11 cellular contexts compared by ENCODE assay signal in the genomic region with DNA sequence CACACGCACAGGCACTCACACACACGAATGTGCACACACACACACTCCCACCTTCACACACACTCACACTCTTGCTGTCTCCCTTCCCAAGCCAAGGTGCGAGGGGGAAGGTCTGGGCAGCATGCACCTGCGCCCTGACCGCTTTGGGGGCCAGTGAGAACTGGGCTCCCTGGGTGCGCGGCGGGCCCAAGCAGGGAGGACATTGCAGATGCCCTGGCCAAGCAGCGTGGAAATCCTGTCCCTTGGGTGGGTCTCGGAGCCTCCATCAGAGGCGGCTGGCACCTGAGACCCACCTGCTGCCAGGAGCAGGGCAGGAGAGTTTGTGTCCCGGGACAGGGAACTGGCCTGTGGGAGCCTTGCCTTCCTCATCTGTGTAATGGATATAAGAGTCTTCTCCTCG. TPM values are rescaled to one million over a fixed set of nuclear protein-coding genes. Genes with fewer than 3 reads are reported as not detected.
DNase-seq lines count a peak whose midpoint lies in the region; ATAC-seq and TF ChIP-seq lines count a peak whose summit lies in the region.
"Had no signal": no experiment of that assay in that cellular context is flagged by ENCODE, and none has a peak within 500 bp of the region (broad histone marks: within the 10 kb centered on the region; RNA-seq: fewer than 3 reads in every experiment).

No MANE protein-coding gene starts in this region.

- no peak for DNase-seq in activated naive CD4-positive, alpha-beta T cell (lab: John Stamatoyannopoulos, UW)
- DNase-seq in caudate nucleus (lab: John Stamatoyannopoulos, UW) = no peak
- no peak for DNase-seq in type B pancreatic cell (ENCODE audit: extremely low spot score, unreplicated experiment)
- no peak for DNase-seq in SW480 (ENCODE audit: low spot score)
- DNase-seq in left lobe of liver (ENCODE audit: low spot score) = no peak
- no peak for DNase-seq in NCI-H510A treated with DMSO at 0.1 percent for 48 hours (lab: John Stamatoyannopoulos, UW)
- DNase-seq: BE2C, NCI-H2081 treated with DMSO at 0.1 percent for 48 hours, WERI-Rb-1 had no signal

- no peak overlapping the region for H3K4me3 ChIP-seq in mucosa of rectum (ENCODE audit: low read length in 2 of 2)

- H3K27ac Mint-ChIP-seq in activated naive CD4-positive, alpha-beta T cell treated with anti-CD3 and anti-CD28 coated beads, Interleukin-2, amount 50 U/mL, for 24 hours = peak overlapping the region; percentile 30
- no peak overlapping the region for H3K27ac Mint-ChIP-seq in type B pancreatic cell

- H3K27me3 ChIP-seq in mucosa of rectum (ENCODE audit: control insufficient read depth in 2 of 2, insufficient read depth in 2 of 2, low read length in 2 of 2) = no peaks in the 10 kb centered on the region
- H3K27me3 ChIP-seq: BE2C had no signal

- no peaks in the 10 kb centered on the region for H3K9me3 ChIP-seq in mucosa of rectum (ENCODE audit: control insufficient read depth in 2 of 2, low read length in 2 of 2)
- H3K9me3 ChIP-seq: BE2C had no signal

- peaks cover 63 to 69% of the 10 kb centered on the region in 2 donors for H3K4me1 ChIP-seq in mucosa of rectum (ENCODE audit: control insufficient read depth in 2 of 2, insufficient read depth in 2 of 2, low read length in 2 of 2)
- H3K4me1 ChIP-seq: BE2C had no signal

- H3K9me3 Mint-ChIP-seq in activated naive CD4-positive, alpha-beta T cell treated with anti-CD3 and anti-CD28 coated beads, Interleukin-2, amount 50 U/mL, for 24 hours = no peaks in the 10 kb centered on the region
- H3K9me3 Mint-ChIP-seq in type B pancreatic cell = no peaks in the 10 kb centered on the region

- no peak for ATAC-seq in left lobe of liver

- H3K27ac ChIP-seq in caudate nucleus (ENCODE audit: low read depth, low read length) (peak overlapping the region; percentile 87), mucosa of rectum (ENCODE audit: low read depth in 2 of 2, low read length in 2 of 2) (peak overlapping the region; percentile 53 to 78)
- H3K27ac ChIP-seq: WERI-Rb-1 had no signal

- peak overlapping the region; percentile 33 for H3K4me3 Mint-ChIP-seq in activated naive CD4-positive, alpha-beta T cell treated with anti-CD3 and anti-CD28 coated beads, Interleukin-2, amount 50 U/mL, for 24 hours
- peak overlapping the region; percentile 67 for H3K4me3 Mint-ChIP-seq in type B pancreatic cell

- no peaks in the 10 kb centered on the region for H3K27me3 Mint-ChIP-seq in activated naive CD4-positive, alpha-beta T cell treated with anti-CD3 and anti-CD28 coated beads, Interleukin-2, amount 50 U/mL, for 24 hours
- H3K27me3 Mint-ChIP-seq in type B pancreatic cell = no peaks in the 10 kb centered on the region

- peak overlapping the region in 1 of 2 donors; percentile 53 for H3K9ac ChIP-seq in mucosa of rectum (ENCODE audit: low read depth in 1 of 2, low read length in 2 of 2)

- H3K36me3 ChIP-seq in mucosa of rectum (ENCODE audit: control insufficient read depth in 2 of 2, insufficient read depth in 2 of 2, low read length in 2 of 2) = no peaks in the 10 kb centered on the region
- H3K36me3 ChIP-seq: BE2C had no signal

- no peaks in the 10 kb centered on the region for H3K36me3 Mint-ChIP-seq in activated naive CD4-positive, alpha-beta T cell treated with anti-CD3 and anti-CD28 coated beads, Interleukin-2, amount 50 U/mL, for 24 hours
- H3K36me3 Mint-ChIP-seq in type B pancreatic cell = no peaks in the 10 kb centered on the region

- peaks cover 42% of the 10 kb centered on the region for H3K4me1 Mint-ChIP-seq in activated naive CD4-positive, alpha-beta T cell treated with anti-CD3 and anti-CD28 coated beads, Interleukin-2, amount 50 U/mL, for 24 hours
- peaks cover 10% of the 10 kb centered on the region for H3K4me1 Mint-ChIP-seq in type B pancreatic cell (ENCODE audit: unreplicated experiment)

- TF ChIP-seq CTCF in type B pancreatic cell (conservative IDR thresholded peaks at IDR 0.05) = no peak

RNA-seq across cellular contexts. Expression of a gene that starts 3.3 kb away (rescaled TPM):
- 350 and 438 TPM in 2 replicates for total RNA-seq in type B pancreatic cell (ENCODE audit: low replicate concordance)
- 564 TPM for total RNA-seq in left lobe of liver

RNA-seq across cellular contexts. Expression of a gene that starts 20.2 kb away (rescaled TPM):
- total RNA-seq in type B pancreatic cell (ENCODE audit: low replicate concordance) (59.0 and 59.7 TPM in 2 replicates), left lobe of liver (24.8 TPM)
